7 cellular contexts compared by ENCODE assay signal in genomic region chr17:33487187-33487586, GRCh38.
"Had no signal": no experiment of that assay in that cellular context is flagged by ENCODE, and none has a peak within 500 bp of the region (broad histone marks: within the 10 kb centered on the region; RNA-seq: fewer than 3 reads in every experiment).

No MANE protein-coding gene starts in this region.

- FAIRE-seq: HepG2, HTR-8/SVneo had no signal

- H3K27ac ChIP-seq: HL-60, KMS-11 had no signal

- H3K4me2 ChIP-seq: KMS-11 had no signal

- H3K9ac ChIP-seq: KMS-11 had no signal

- ATAC-seq: HepG2 had no signal

- DNase-seq: IMR-90, KBM-7, KG1 had no signal
